1 cellular context compared by ENCODE assay signal in the genomic region with DNA sequence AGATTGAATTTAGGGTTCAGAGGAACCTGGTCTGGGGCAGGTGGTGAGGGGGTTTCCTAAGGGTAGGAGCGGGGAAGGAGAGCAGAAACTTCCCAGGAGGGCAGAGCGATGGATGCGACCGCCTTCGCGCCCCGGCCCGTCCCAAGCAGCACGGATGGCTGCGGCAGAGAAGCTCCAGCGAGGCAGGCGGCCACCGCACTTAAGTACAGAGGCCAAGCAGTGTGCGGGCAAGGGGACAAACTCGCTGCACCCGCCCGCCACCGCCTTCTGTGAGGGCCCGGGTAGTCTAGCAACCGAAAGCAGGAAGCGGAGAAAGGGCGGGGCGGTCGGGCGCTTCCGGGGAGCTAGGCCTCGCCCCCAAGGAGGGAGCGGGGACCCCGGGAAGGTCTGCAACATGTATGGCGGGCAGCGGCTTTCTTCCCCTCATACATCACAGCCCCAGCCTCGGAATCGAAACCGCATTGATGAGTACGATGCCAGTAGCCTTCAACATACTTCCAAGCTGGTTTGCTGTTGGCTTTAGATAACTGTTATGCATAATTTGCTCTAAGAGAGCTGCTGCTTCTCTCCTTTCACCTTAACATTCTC.
TF ChIP-seq lines count a peak whose summit lies in the region.

A gene with protein sequence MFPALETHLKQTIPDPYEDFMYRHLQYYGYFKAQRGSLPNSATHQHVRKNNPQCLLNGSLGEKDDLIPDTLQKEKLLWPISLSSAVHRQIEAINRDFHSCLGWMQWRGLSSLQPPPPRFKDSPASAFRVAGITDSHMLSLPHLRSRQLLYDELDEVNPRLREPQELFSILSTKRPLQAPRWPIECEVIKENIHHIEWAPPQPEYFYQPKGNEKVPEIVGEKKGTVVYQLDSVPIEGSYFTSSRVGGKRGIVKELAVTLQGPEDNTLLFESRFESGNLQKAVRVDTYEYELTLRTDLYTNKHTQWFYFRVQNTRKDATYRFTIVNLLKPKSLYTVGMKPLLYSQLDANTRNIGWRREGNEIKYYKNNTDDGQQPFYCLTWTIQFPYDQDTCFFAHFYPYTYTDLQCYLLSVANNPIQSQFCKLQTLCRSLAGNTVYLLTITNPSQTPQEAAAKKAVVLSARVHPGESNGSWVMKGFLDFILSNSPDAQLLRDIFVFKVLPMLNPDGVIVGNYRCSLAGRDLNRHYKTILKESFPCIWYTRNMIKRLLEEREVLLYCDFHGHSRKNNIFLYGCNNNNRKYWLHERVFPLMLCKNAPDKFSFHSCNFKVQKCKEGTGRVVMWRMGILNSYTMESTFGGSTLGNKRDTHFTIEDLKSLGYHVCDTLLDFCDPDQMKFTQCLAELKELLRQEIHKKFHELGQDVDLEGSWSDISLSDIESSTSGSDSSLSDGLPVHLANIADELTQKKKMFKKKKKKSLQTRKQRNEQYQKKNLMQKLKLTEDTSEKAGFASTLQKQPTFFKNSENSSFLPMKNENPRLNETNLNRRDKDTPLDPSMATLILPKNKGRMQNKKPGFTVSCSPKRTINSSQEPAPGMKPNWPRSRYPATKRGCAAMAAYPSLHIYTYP (minus strand): TSS at position 288 of the 588 bp plus-strand sequence. CDS start 719 bp downstream, outside the sequence.

TF ChIP-seq in HEK293, 187 proteins besides CTCF, POLR2A, EP300 and RAD21 (continued from another document):
- TF ChIP-seq, protein P1, sequence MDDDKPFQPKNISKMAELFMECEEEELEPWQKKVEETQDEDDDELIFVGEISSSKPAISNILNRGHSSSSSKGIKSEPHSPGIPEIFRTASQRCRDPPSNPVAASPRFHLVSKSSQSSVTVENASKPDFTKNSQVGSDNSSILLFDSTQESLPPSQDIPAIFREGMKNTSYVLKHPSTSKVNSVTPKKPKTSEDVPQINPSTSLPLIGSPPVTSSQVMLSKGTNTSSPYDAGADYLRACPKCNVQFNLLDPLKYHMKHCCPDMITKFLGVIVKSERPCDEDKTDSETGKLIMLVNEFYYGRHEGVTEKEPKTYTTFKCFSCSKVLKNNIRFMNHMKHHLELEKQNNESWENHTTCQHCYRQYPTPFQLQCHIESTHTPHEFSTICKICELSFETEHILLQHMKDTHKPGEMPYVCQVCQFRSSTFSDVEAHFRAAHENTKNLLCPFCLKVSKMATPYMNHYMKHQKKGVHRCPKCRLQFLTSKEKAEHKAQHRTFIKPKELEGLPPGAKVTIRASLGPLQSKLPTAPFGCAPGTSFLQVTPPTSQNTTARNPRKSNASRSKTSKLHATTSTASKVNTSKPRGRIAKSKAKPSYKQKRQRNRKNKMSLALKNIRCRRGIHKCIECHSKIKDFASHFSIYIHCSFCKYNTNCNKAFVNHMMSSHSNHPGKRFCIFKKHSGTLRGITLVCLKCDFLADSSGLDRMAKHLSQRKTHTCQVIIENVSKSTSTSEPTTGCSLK (tag by site-specific recombination; IDR thresholded peaks at IDR 0.05), result no peak
- no peak for TF ChIP-seq ZNF555 (tag by site-specific recombination; conservative IDR thresholded peaks at IDR 0.05)
